Comparison of ENCODE assay signal across 1 cellular context in the genomic region with DNA sequence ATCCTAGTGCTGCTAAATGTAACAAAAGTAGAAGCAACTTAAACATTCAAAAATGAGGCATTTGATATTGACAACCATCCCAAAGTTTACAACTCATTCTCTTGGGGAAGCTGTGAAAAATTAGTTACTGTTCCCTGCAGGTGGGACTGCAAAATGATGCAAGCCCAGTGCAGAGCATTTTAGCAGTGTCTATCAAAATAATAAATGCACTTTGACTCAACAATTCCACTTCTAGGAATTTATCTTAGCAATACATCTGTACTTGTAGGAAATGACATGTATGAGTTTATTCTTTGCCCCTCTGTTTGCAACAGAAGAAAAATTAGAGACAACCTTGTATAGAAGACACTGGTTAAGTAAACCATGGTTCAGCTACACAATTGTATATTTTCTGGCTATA.
TF ChIP-seq lines count a peak whose summit lies in the region.

No MANE protein-coding gene starts in this region.

TF ChIP-seq in GM12878, 131 proteins besides CTCF, POLR2A, EP300 and RAD21:
- TF ChIP-seq NFIC (IDR thresholded peaks at IDR 0.05; ENCODE audit: low read depth, low read length) (no peak), EZH2 (IDR thresholded peaks at IDR 0.05; ENCODE audit: borderline replicate concordance, control insufficient read depth, low read depth, low read length) (no peak), ZNF592 (IDR thresholded peaks at IDR 0.05) (no peak), YBX1 (IDR thresholded peaks at IDR 0.05) (no peak), MEF2A (IDR thresholded peaks at IDR 0.05; ENCODE audit: insufficient read depth, low read depth, low read length) (no peak), ZNF622 (IDR thresholded peaks at IDR 0.05) (no peak)
